13 cellular contexts compared by ENCODE assay signal in the genomic region with DNA sequence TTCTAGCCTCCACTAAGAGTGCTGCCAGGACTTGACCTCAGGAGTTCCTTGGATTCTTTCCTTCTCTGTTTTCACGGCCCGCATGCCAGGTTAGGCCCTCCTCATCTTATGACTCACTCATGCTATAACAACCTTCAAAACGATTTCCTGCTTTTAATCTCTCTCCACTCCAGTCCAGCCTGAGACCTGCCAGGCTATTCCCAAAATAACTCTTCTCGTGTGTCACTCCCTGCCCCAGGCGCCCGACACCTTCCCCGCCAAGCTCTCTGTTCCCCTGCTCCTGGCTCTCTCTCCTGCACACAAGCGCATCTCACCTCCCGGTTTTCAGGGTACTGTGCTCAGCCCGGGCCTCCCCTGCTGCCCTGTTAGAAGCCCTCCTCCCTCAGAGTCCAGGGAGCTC.
DNase-seq lines count a peak whose midpoint lies in the region; ATAC-seq, FAIRE-seq and TF ChIP-seq lines count a peak whose summit lies in the region.
"Had no signal": no experiment of that assay in that cellular context is flagged by ENCODE, and none has a peak within 500 bp of the region (broad histone marks: within the 10 kb centered on the region; RNA-seq: fewer than 3 reads in every experiment).

No MANE protein-coding gene starts in this region.

- CTCF ChIA-PET in AG04450 (lab: Charles Lee), result no interaction called here
- CTCF ChIA-PET in endothelial cell of umbilical vein (lab: Charles Lee), result interaction anchor here (0.9 to 1.9 kb wide), 10 partner anchors 16 to 235 kb away, joined by 3 to 9 read pairs (median 3); no protein-coding TSS in a partner anchor

- peaks cover 11% of the 10 kb centered on the region for H3K27me3 ChIP-seq in AG04450 (ENCODE audit: control insufficient read depth, insufficient read depth, low read length)
- H3K27me3 ChIP-seq in endothelial cell of umbilical vein (ENCODE audit: control insufficient read depth in 2 of 2, insufficient read depth in 2 of 2, low read length in 2 of 2), result no peaks in the 10 kb centered on the region

- H4K20me1 ChIP-seq in endothelial cell of umbilical vein (replicated peaks; ENCODE audit: control insufficient read depth, extremely low read depth, insufficient read depth, low read length), result no peaks in the 10 kb centered on the region

- no TSS peak for BruUV-seq in endothelial cell of umbilical vein (replicated peaks; lab: Mats Ljungman, UMichigan)

- no peak for TF ChIP-seq CTCF in AG04450 (IDR thresholded peaks at IDR 0.05; ENCODE audit: low read depth, low read length)
- no peak for TF ChIP-seq CTCF in endothelial cell of umbilical vein (IDR thresholded peaks at IDR 0.05; ENCODE audit: extremely low read depth in 1 of 2, insufficient read depth in 1 of 2, low read depth in 1 of 2, low read length in 2 of 2)

- H2AFZ ChIP-seq in endothelial cell of umbilical vein (ENCODE audit: low read depth, low read length), result no peak overlapping the region

- H3K27ac ChIP-seq in AG04450 (ENCODE audit: low read depth, low read length) (no peak overlapping the region), endothelial cell of umbilical vein (ENCODE audit: insufficient read depth, low read depth, low read length) (peak overlapping the region; percentile 68)
- H3K27ac ChIP-seq: KMS-11 had no signal

- peaks cover 20% of the 10 kb centered on the region for H3K4me1 ChIP-seq in endothelial cell of umbilical vein (ENCODE audit: control insufficient read depth, extremely low read depth, insufficient read depth, low read length)

- peak overlapping the region; percentile 58 for H3K9ac ChIP-seq in endothelial cell of umbilical vein (replicated peaks; ENCODE audit: extremely low read depth, insufficient read depth, low read length)
- H3K9ac ChIP-seq: KMS-11 had no signal

- no peak for TF ChIP-seq POLR2A in endothelial cell of umbilical vein (IDR thresholded peaks at IDR 0.05; ENCODE audit: low read depth, low read length)

- ATAC-seq in GM21515 (IDR thresholded peaks at IDR 0.05; ENCODE audit: unreplicated experiment), result no peak
- ATAC-seq: stimulated activated naive B cell treated with anti-CD40 and anti-IgM and Interleukin-4, amounts not matched to agents 10 μg/mL and 1 μg/mL and 100 μg/mL, for 72 hours; T-cell had no signal

- H3K9me3 ChIP-seq in AG04450 (ENCODE audit: control insufficient read depth, insufficient read depth, low read length), result no peaks in the 10 kb centered on the region
- H3K9me3 ChIP-seq in endothelial cell of umbilical vein (replicated peaks; ENCODE audit: control insufficient read depth, insufficient read depth, low read length), result no peaks in the 10 kb centered on the region

- no peaks in the 10 kb centered on the region for H3K36me3 ChIP-seq in endothelial cell of umbilical vein (ENCODE audit: control insufficient read depth in 2 of 2, extremely low read depth in 1 of 2, insufficient read depth in 2 of 2, low read length in 2 of 2)

- no peak overlapping the region for H3K4me3 ChIP-seq in AG04450 (ENCODE audit: low read depth, low read length)
- H3K4me3 ChIP-seq in endothelial cell of umbilical vein (replicated peaks in 1 of 3; ENCODE audit: insufficient read depth in 1 of 3, low read depth in 1 of 3, low read length in 3 of 3), result no peak overlapping the region

- H3K9me1 ChIP-seq in endothelial cell of umbilical vein (replicated peaks; ENCODE audit: control insufficient read depth, extremely low read depth, insufficient read depth, low read length), result no peaks in the 10 kb centered on the region

- intact Hi-C loops in endothelial cell of umbilical vein (cut with micrococcal nuclease), result loop anchor here (1.0 to 2.0 kb wide), 7 partner anchors 8 to 200 kb away; partner anchors contain the start of gene RPS6KA2

- DNase-seq in AG04450 (ENCODE audit: low read depth, low spot score), result peak; percentile 6
- DNase-seq in NCI-H226, result peak; percentile 85
- DNase-seq in endothelial cell of umbilical vein (ENCODE audit: low read depth, low spot score), result peak; percentile 88
- peak; percentile 34 to 70 for DNase-seq in lung microvascular endothelial cell (ENCODE audit: low read depth in 2 of 2)
- DNase-seq in activated CD4-positive, alpha-beta T cell treated with anti-CD3 and anti-CD28 coated beads, Interleukin-2, amount 50 U/mL, for 1 hour, result no peak
- DNase-seq in activated effector memory CD4-positive, alpha-beta T cell treated with Interleukin-2 at 50 U/mL for 16 hours, result no peak
- no peak for DNase-seq in COLO668 (lab: John Stamatoyannopoulos, UW; ENCODE audit: unreplicated experiment)
- DNase-seq: stimulated activated CD4-positive, alpha-beta T cell treated with anti-CD3 and anti-CD28 coated beads, Interleukin-12 subunit alpha, Interleukin-12 subunit beta, amount 100 ng/mL, for 4 hours; stimulated activated naive B cell treated with anti-CD40 and anti-IgM and Interleukin-4, amounts not matched to agents 10 μg/mL and 1 μg/mL and 100 μg/mL, for 72 hours; T-cell had no signal

- peak overlapping the region; percentile 62 for H3K4me2 ChIP-seq in endothelial cell of umbilical vein (ENCODE audit: insufficient read depth, low read length)
- H3K4me2 ChIP-seq: KMS-11 had no signal

- H3K79me2 ChIP-seq in endothelial cell of umbilical vein (ENCODE audit: control insufficient read depth, insufficient read depth, low read length), result no peaks in the 10 kb centered on the region

- peak; percentile 98 for FAIRE-seq in endothelial cell of umbilical vein (lab: Jason Lieb, UNC)
- FAIRE-seq: GM12892 had no signal

- POLR2A ChIA-PET in AG04450 (lab: Yijun Ruan, JAX) (no interaction called here), endothelial cell of umbilical vein (lab: Charles Lee) (interaction anchor here (1.0 to 1.4 kb wide), 2 partner anchors 46 to 51 kb away, joined by 3 read pairs; no protein-coding TSS in a partner anchor)

- dilution Hi-C loops in endothelial cell of umbilical vein (cut with MboI; ENCODE audit: extremely low pct_ligation_motif_present, low sequenced_read_pairs), result no loop called here

TF ChIP-seq in endothelial cell of umbilical vein, 7 proteins besides CTCF, POLR2A, EP300 and RAD21:
- TF ChIP-seq MYC (IDR thresholded peaks at IDR 0.05; ENCODE audit: low read depth, low read length), result no peak
- TF ChIP-seq, protein P1, sequence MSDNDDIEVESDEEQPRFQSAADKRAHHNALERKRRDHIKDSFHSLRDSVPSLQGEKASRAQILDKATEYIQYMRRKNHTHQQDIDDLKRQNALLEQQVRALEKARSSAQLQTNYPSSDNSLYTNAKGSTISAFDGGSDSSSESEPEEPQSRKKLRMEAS (IDR thresholded peaks at IDR 0.05; ENCODE audit: insufficient read depth, insufficient read length), result no peak
- peak; percentile 86 for TF ChIP-seq FOS (IDR thresholded peaks at IDR 0.05; ENCODE audit: borderline replicate concordance, insufficient read depth, low read length)
- TF ChIP-seq GATA2 (IDR thresholded peaks at IDR 0.05; ENCODE audit: insufficient read depth, insufficient read length, low read depth, low read length), result no peak
- TF ChIP-seq JUN (IDR thresholded peaks at IDR 0.05; ENCODE audit: borderline replicate concordance, insufficient read depth, insufficient read length, low read depth), result peak; percentile 81
- TF ChIP-seq POLR2AphosphoS5 (IDR thresholded peaks at IDR 0.05; ENCODE audit: insufficient read depth, low read depth, low read length), result peak; percentile 56
- no peak for TF ChIP-seq EZH2 (IDR thresholded peaks at IDR 0.05; ENCODE audit: borderline replicate concordance, low read depth, low read length, severe bottlenecking)

Comparison
In these comparisons a context has a peak if more than half of its experiments do, and no peak if none do; other contexts are left out.
1. DNase-seq: peak in AG04450 (single experiment), NCI-H226 (single experiment), endothelial cell of umbilical vein (single experiment) and lung microvascular endothelial cell (2 of 2); none in activated CD4-positive, alpha-beta T cell treated with anti-CD3 and anti-CD28 coated beads, Interleukin-2, amount 50 U/mL, for 1 hour (single experiment), activated effector memory CD4-positive, alpha-beta T cell treated with Interleukin-2 at 50 U/mL for 16 hours (single experiment) and COLO668 (single experiment).